1 cellular context compared by ENCODE assay signal in the genomic region with DNA sequence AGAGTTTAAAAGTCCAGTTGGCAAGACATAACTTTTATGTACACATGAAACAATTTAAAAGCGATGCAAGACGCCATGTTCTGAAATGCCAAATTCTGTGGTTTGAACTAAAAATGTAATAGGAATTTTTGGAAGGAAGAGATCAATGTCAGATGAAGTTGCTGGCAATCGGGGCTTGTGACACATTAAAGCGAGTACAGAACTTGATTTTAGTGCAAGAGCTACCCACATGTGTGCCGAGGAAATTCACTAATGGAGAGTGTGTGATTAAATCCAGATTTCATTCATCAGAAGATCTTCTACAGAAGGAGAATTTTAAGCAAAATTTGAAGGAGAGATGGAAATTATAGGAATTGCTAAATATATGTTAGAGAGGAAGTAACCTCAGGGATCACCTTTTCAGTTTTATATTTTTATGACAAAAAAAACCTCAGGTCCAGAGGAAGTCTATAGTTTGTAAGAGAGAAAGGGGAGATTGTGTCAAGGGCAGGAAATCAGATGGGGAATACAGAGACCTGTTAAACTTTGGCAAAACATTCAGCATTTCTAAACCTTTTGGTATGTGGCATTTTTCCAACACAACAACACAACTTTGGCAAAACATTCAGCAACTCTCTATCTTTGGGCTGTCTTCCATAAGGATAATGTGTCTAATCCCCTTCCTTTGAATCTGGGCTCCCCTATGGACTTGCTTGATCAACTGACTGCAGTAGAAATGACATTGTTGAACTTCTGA.
TF ChIP-seq lines count a peak whose summit lies in the region.

No MANE protein-coding gene starts in this region.

TF ChIP-seq in SK-N-SH treated with all-trans-retinoic acid at 6 μM for 48 hours, 23 proteins besides CTCF, POLR2A, EP300 and RAD21 (continued from another document):
- TF ChIP-seq TSHZ2 (CRISPR knock-in tag; IDR thresholded peaks at IDR 0.05) (no peak), ZNF565 (CRISPR knock-in tag; conservative IDR thresholded peaks at IDR 0.05; ENCODE audit: low read depth) (no peak), TCF4 (CRISPR knock-in tag; IDR thresholded peaks at IDR 0.05; ENCODE audit: borderline replicate concordance) (no peak), ZFP3 (CRISPR knock-in tag; IDR thresholded peaks at IDR 0.05) (no peak), PPARA (CRISPR knock-in tag; IDR thresholded peaks at IDR 0.05; ENCODE audit: borderline replicate concordance) (no peak), SNAI2 (CRISPR knock-in tag; IDR thresholded peaks at IDR 0.05) (no peak), OSR1 (CRISPR knock-in tag; IDR thresholded peaks at IDR 0.05) (no peak), ZNF70 (CRISPR knock-in tag; IDR thresholded peaks at IDR 0.05) (no peak), ZFP30 (CRISPR knock-in tag; IDR thresholded peaks at IDR 0.05) (no peak), CREB5 (CRISPR knock-in tag; IDR thresholded peaks at IDR 0.05; ENCODE audit: low read depth) (no peak), GLIS3 (CRISPR knock-in tag; IDR thresholded peaks at IDR 0.05) (no peak), ESRRG (CRISPR knock-in tag; IDR thresholded peaks at IDR 0.05) (no peak)
